Comparison of ENCODE assay signal across 12 cellular contexts in the genomic region with DNA sequence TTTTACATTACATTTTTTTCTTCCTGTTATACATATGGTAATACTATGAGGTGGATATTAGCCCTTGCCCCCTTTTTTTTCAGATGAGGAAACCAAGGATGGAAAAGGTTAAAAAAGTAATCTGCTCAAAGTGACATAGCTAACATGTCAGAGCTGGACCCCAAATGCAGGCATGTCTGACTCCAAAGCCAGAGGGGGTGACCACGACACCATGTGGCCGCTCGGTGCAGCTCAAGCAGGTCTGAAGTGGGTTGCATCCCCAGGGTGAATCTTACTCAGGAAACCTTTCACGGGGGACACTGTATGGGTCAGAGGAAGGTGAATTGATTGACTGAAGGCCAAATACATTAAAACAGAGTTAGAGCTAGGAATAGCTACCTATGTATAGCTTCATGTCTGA. TPM values are rescaled to one million over a fixed set of nuclear protein-coding genes. Genes with fewer than 3 reads are reported as not detected.
A peak's percentile ranks its signal among the peaks of the same experiment; 100 is the strongest.
DNase-seq lines count a peak whose midpoint lies in the region; TF ChIP-seq lines count a peak whose summit lies in the region.
"Had no signal": no experiment of that assay in that cellular context is flagged by ENCODE, and none has a peak within 500 bp of the region (broad histone marks: within the 10 kb centered on the region; RNA-seq: fewer than 3 reads in every experiment).

No MANE protein-coding gene starts in this region.

- H3K9me3 ChIP-seq in OCI-LY3 (ENCODE audit: insufficient read depth, low read length) (no peaks in the 10 kb centered on the region), spleen (no peaks in the 10 kb centered on the region)

- peak overlapping the region; percentile 18; the same call in 1 of the 2 replicates for H2AFZ ChIP-seq in OCI-LY3 (ENCODE audit: low read depth, low read length)

- intact Hi-C loops in spleen (cut with DNase I; ENCODE audit: low total_unique reads) = no loop called here

- peaks cover 19% of the 10 kb centered on the region for H3K4me1 ChIP-seq in OCI-LY3 (ENCODE audit: low read length)
- peaks cover 14 to 56% (median 41%) of the 10 kb centered on the region in 6 donors for H3K4me1 ChIP-seq in spleen

- DNase-seq in AG04449 (ENCODE audit: low read depth, low spot score) = no peak
- DNase-seq in erythroblast (lab: John Stamatoyannopoulos, UW) = peak; percentile 35 to 39
- DNase-seq in spleen = no peak
- no peak for DNase-seq in stimulated activated CD4-positive, alpha-beta T cell treated with anti-CD3 and anti-CD28 coated beads, Interleukin-2, amount 100 ng/mL, for 48 hours
- no peak for DNase-seq in DMS53 (lab: John Stamatoyannopoulos, UW)
- DNase-seq in T-helper 1 cell = no peak
- DNase-seq: nucleus accumbens; stimulated activated CD4-positive, alpha-beta T cell treated with anti-CD3 and anti-CD28 coated beads, Interleukin-2, amount 100 ng/mL, for 24 hours had no signal

- H3K27me3 ChIP-seq in OCI-LY3 (ENCODE audit: low read depth, low read length) = 0 out of 2 replicates have a peak, but pooled peaks cover 2% of the 10 kb centered on the region
- H3K27me3 ChIP-seq in spleen (replicated peaks in 1 of 7) = no peaks in the 10 kb centered on the region

- no peaks in the 10 kb centered on the region for H4K20me1 ChIP-seq in OCI-LY3 (ENCODE audit: insufficient read depth, low read length)

- H3K79me2 ChIP-seq in OCI-LY3 (ENCODE audit: low read length) = no peaks in the 10 kb centered on the region

- H3K9ac ChIP-seq in OCI-LY3 (ENCODE audit: low read length) = no peak overlapping the region
- H3K9ac ChIP-seq: KMS-11 had no signal

- TF ChIP-seq CTCF in AG04449 (IDR thresholded peaks at IDR 0.05; ENCODE audit: insufficient read depth, low read length, missing control alignments) = peak; percentile 27
- TF ChIP-seq CTCF in GM12872 (IDR thresholded peaks at IDR 0.05; ENCODE audit: insufficient read depth, low read depth, low read length) = peak; percentile 58
- peak; percentile 93 for TF ChIP-seq CTCF in OCI-LY3 (IDR thresholded peaks at IDR 0.05; ENCODE audit: low read depth, low read length)
- TF ChIP-seq CTCF in spleen (IDR thresholded peaks at IDR 0.05 in 8 of 11, conservative IDR thresholded peaks at IDR 0.05 in 3 of 11) = peak in 5 of 11 experiments; percentile 10 to 31 (median 26)

- CTCF ChIA-PET in AG04449 (lab: Yijun Ruan, JAX) = interaction anchor here (1.0 to 31.5 kb wide), 5 partner anchors 8 to 122 kb away, joined by 3 to 547 read pairs (median 93); no protein-coding TSS in a partner anchor

- WGBS in spleen, 5 donors = 50 to 56% (median 52%) methylated on average over 4 of the region's 4 CpGs

- H3K27ac ChIP-seq in OCI-LY3 (ENCODE audit: low read length) = no peak overlapping the region
- no peak overlapping the region for H3K27ac ChIP-seq in spleen
- H3K27ac ChIP-seq: KMS-11 had no signal

- no peak overlapping the region for H3K4me3 ChIP-seq in AG04449 (ENCODE audit: low read depth, low read length)
- H3K4me3 ChIP-seq in OCI-LY3 (ENCODE audit: low read length) = no peak overlapping the region
- no peak overlapping the region for H3K4me3 ChIP-seq in spleen

- TF ChIP-seq POLR2A in erythroblast (IDR thresholded peaks at IDR 0.05; ENCODE audit: low read length) = no peak
- TF ChIP-seq POLR2A in spleen (IDR thresholded peaks at IDR 0.05) = no peak

- POLR2A ChIA-PET in AG04449 (lab: Yijun Ruan, JAX) = no interaction called here

- H3K36me3 ChIP-seq in OCI-LY3 (replicated peaks; ENCODE audit: low read depth, low read length) (no peaks in the 10 kb centered on the region), spleen (no peaks in the 10 kb centered on the region)

- H3K4me2 ChIP-seq in OCI-LY3 (ENCODE audit: low read length) = peak overlapping the region; percentile 11; the same call in 1 of the 2 replicates
- H3K4me2 ChIP-seq: KMS-11 had no signal

RNA-seq across cellular contexts. Expression of gene CD34, which starts 34.8 kb away (rescaled TPM):
- 10 to 100 TPM; 12.6 to 31.5 (median 22.0) TPM for total RNA-seq in spleen
- 10 to 100 TPM in 1 of 3 donors, 1 to 10 TPM in 2; 5.1 to 17.7 (median 6.7) TPM for polyA plus RNA-seq in spleen
- total RNA-seq: T-helper 1 cell treated with Interleukin-12 subunit alpha and Interleukin-12 subunit beta and Interleukin-4 antibody, amounts not matched to agents 30 ng/mL and 1 ng/mL, for 36 hours had no signal

Comparison
In these comparisons a context has a peak if more than half of its experiments do, and no peak if none do; other contexts are left out.
1. DNase-seq: peak in erythroblast (2 of 2); none in AG04449 (single experiment), spleen (single experiment), stimulated activated CD4-positive, alpha-beta T cell treated with anti-CD3 and anti-CD28 coated beads, Interleukin-2, amount 100 ng/mL, for 48 hours (0 of 2), DMS53 (single experiment) and T-helper 1 cell (0 of 5).